ENCODE assay signal across 9 cellular contexts in genomic region chr5:146130440-146131045, GRCh38. TPM values are rescaled to one million over a fixed set of nuclear protein-coding genes. Genes with fewer than 3 reads are reported as not detected.
DNase-seq lines count a peak whose midpoint lies in the region; ATAC-seq and TF ChIP-seq lines count a peak whose summit lies in the region.
"Had no signal": no experiment of that assay in that cellular context is flagged by ENCODE, and none has a peak within 500 bp of the region (broad histone marks: within the 10 kb centered on the region; RNA-seq: fewer than 3 reads in every experiment).

No MANE protein-coding gene starts in this region.

- TF ChIP-seq CTCF in Loucy (conservative IDR thresholded peaks at IDR 0.05; ENCODE audit: low read length) (peak; percentile 86), neural crest cell (conservative IDR thresholded peaks at IDR 0.05) (peak; percentile 81)

- no peaks in the 10 kb centered on the region for H3K27me3 ChIP-seq in Loucy (ENCODE audit: insufficient read depth, low read length, poor library complexity, severe bottlenecking)
- H3K27me3 ChIP-seq: SJCRH30 had no signal

- no peak overlapping the region for H2AFZ ChIP-seq in Loucy (ENCODE audit: low read length)

- peaks cover 2% of the 10 kb centered on the region; the same call in 1 of the 2 replicates for H3F3A ChIP-seq in Loucy (ENCODE audit: low read depth)

- H3K9me2 ChIP-seq in Loucy (replicated peaks; ENCODE audit: low read depth, low read length): no peaks in the 10 kb centered on the region

- H3K36me3 Mint-ChIP-seq in neural crest cell (ENCODE audit: low read depth): peaks cover 18% of the 10 kb centered on the region
- H3K36me3 Mint-ChIP-seq in activated T-cell treated with anti-CD3 and anti-CD28 coated beads, Interleukin-2, amount 50 U/mL, for 72 hours (ENCODE audit: insufficient read depth in 2 of 2): peaks cover 4 to 26% of the 10 kb centered on the region in 2 donors

- H3K27me3 Mint-ChIP-seq in neural crest cell (ENCODE audit: low read depth): no peaks in the 10 kb centered on the region
- H3K27me3 Mint-ChIP-seq in activated T-cell treated with anti-CD3 and anti-CD28 coated beads, Interleukin-2, amount 50 U/mL, for 72 hours (ENCODE audit: low read depth): no peaks in the 10 kb centered on the region

- peaks cover 77% of the 10 kb centered on the region for H3K36me3 ChIP-seq in Loucy (ENCODE audit: insufficient read depth, low read length)

- H3K4me1 Mint-ChIP-seq in neural crest cell: no peaks in the 10 kb centered on the region
- no peaks in the 10 kb centered on the region for H3K4me1 Mint-ChIP-seq in activated T-cell treated with anti-CD3 and anti-CD28 coated beads, Interleukin-2, amount 50 U/mL, for 72 hours (ENCODE audit: low read depth)

- H3K9me3 Mint-ChIP-seq in neural crest cell: no peaks in the 10 kb centered on the region
- no peaks in the 10 kb centered on the region for H3K9me3 Mint-ChIP-seq in activated T-cell treated with anti-CD3 and anti-CD28 coated beads, Interleukin-2, amount 50 U/mL, for 72 hours

- no peaks in the 10 kb centered on the region for H3K4me1 ChIP-seq in Loucy (ENCODE audit: insufficient read depth, low read length, poor library complexity, severe bottlenecking)

- DNase-seq in EH (ENCODE audit: low read depth): peak; percentile 49
- peak; percentile 40 for DNase-seq in dedifferentiated amniotic fluid mesenchymal stem cell (ENCODE audit: extremely low spot score)
- DNase-seq in neural crest cell (ENCODE audit: low read depth, low spot score): no peak
- no peak for DNase-seq in activated T-cell treated with anti-CD3 and anti-CD28 coated beads, Interleukin-2, amount 50 U/mL, for 72 hours

- ATAC-seq in HG03342 (IDR thresholded peaks at IDR 0.05; ENCODE audit: unreplicated experiment) (no peak), GM19023 (IDR thresholded peaks at IDR 0.05; ENCODE audit: unreplicated experiment) (no peak), HG03354 (IDR thresholded peaks at IDR 0.05; ENCODE audit: poor library complexity, severe bottlenecking, unreplicated experiment) (no peak)
- ATAC-seq in activated T-cell treated with anti-CD3 and anti-CD28 coated beads, Interleukin-2, amount 50 U/mL, for 72 hours (replicated peaks in 1 of 2): no peak

- no peaks in the 10 kb centered on the region for H4K20me1 ChIP-seq in Loucy (ENCODE audit: insufficient read depth, low read length, poor library complexity, severe bottlenecking)

- no peak overlapping the region for H3K9ac ChIP-seq in Loucy (ENCODE audit: low read depth, low read length, poor library complexity, severe bottlenecking)

- no peak overlapping the region for H3K27ac Mint-ChIP-seq in neural crest cell (ENCODE audit: unreplicated experiment)
- no peak overlapping the region for H3K27ac Mint-ChIP-seq in activated T-cell treated with anti-CD3 and anti-CD28 coated beads, Interleukin-2, amount 50 U/mL, for 72 hours

- no peak overlapping the region for H3K4me2 ChIP-seq in Loucy (ENCODE audit: low read depth, low read length, poor library complexity, severe bottlenecking)

- H3K4me3 Mint-ChIP-seq in neural crest cell: no peak overlapping the region
- no peak overlapping the region for H3K4me3 Mint-ChIP-seq in activated T-cell treated with anti-CD3 and anti-CD28 coated beads, Interleukin-2, amount 50 U/mL, for 72 hours

- no peaks in the 10 kb centered on the region for H3K79me2 ChIP-seq in Loucy (ENCODE audit: insufficient read depth, low read length)

- no peaks in the 10 kb centered on the region for H3K9me3 ChIP-seq in Loucy (ENCODE audit: insufficient read depth, low read depth, low read length)
- H3K9me3 ChIP-seq: SJCRH30 had no signal

- H3K4me3 ChIP-seq in Loucy (ENCODE audit: low read length, poor library complexity, severe bottlenecking): no peak overlapping the region
- H3K4me3 ChIP-seq: SJCRH30 had no signal

RNA-seq across cellular contexts. Expression of gene PLAC8L1, which starts 25.2 kb away (rescaled TPM):
- 1.8 and 3.3 TPM in 2 replicates for total RNA-seq in neural crest cell
- total RNA-seq in activated T-cell treated with anti-CD3 and anti-CD28 coated beads, Interleukin-2, amount 50 U/mL, for 72 hours: 1 to 10 TPM in 1 of 2 donors, under 1 TPM in 1; 0.42 to 1.4 TPM
- total RNA-seq: SJCRH30 had no signal

RNA-seq across cellular contexts. Expression of gene LARS1, which starts 51.9 kb away (rescaled TPM):
- total RNA-seq in neural crest cell: 194 and 195 TPM in 2 replicates
- 100 to 1,000 TPM; 150 to 191 TPM for total RNA-seq in activated T-cell treated with anti-CD3 and anti-CD28 coated beads, Interleukin-2, amount 50 U/mL, for 72 hours

Comparison
In these comparisons a context has a peak if more than half of its experiments do, and no peak if none do; other contexts are left out.
1. DNase-seq: peak in EH (single experiment) and dedifferentiated amniotic fluid mesenchymal stem cell (single experiment); none in neural crest cell (single experiment) and activated T-cell treated with anti-CD3 and anti-CD28 coated beads, Interleukin-2, amount 50 U/mL, for 72 hours (0 of 2).